In genomic region chr2:118059919-118060478, GRCh38 we compare ENCODE assay signal across 12 cellular contexts. TPM values are rescaled to one million over a fixed set of nuclear protein-coding genes. Genes with fewer than 3 reads are reported as not detected.
A peak's percentile ranks its signal among the peaks of the same experiment; 100 is the strongest.
DNase-seq lines count a peak whose midpoint lies in the region; ATAC-seq and TF ChIP-seq lines count a peak whose summit lies in the region.
"Had no signal": no experiment of that assay in that cellular context is flagged by ENCODE, and none has a peak within 500 bp of the region (broad histone marks: within the 10 kb centered on the region; RNA-seq: fewer than 3 reads in every experiment).

No MANE protein-coding gene starts in this region.

- WGBS in H9 (ENCODE audit: extremely low coverage, insufficient read length, low lambda C conversion rate): no CpG with 5 or more reads among the region's 4 CpGs

- no peaks in the 10 kb centered on the region for H3K9me3 Mint-ChIP-seq in activated T-cell treated with anti-CD3 and anti-CD28 coated beads, Interleukin-2, amount 50 U/mL, for 24 hours
- H3K9me3 Mint-ChIP-seq in dendritic cell treated with granulocyte-macrophage colony-stimulating factor and Interleukin-4, amounts not matched to agents 40 ng/mL and 50 ng/mL, for 4 days: no peaks in the 10 kb centered on the region
- no peaks in the 10 kb centered on the region for H3K9me3 Mint-ChIP-seq in stimulated activated effector memory CD8-positive, alpha-beta T cell treated with anti-CD3 and anti-CD28 coated beads, Interleukin-12 subunit alpha, Interleukin-12 subunit beta, amount 100 ng/mL, for 72 hours
- no peaks in the 10 kb centered on the region for H3K9me3 Mint-ChIP-seq in H9
- H3K9me3 Mint-ChIP-seq in T-helper 2 cell treated with Interferon-gamma antibody and Interleukin-4, amounts not matched to agents 5 μg/mL and 100 μg/mL, for 36 hours: no peaks in the 10 kb centered on the region

- TF ChIP-seq CTCF in H9 (conservative IDR thresholded peaks at IDR 0.05): no peak

- H2BK20ac ChIP-seq in H9 (ENCODE audit: low read depth, low read length, poor library complexity, severe bottlenecking): no peak overlapping the region

- no peaks in the 10 kb centered on the region for H3K27me3 ChIP-seq in H9 (ENCODE audit: insufficient read depth, low read length)
- H3K27me3 ChIP-seq: BE2C had no signal

- H3K4me1 Mint-ChIP-seq in activated T-cell treated with anti-CD3 and anti-CD28 coated beads, Interleukin-2, amount 50 U/mL, for 24 hours (ENCODE audit: low read depth): peaks cover 11% of the 10 kb centered on the region
- H3K4me1 Mint-ChIP-seq in dendritic cell treated with granulocyte-macrophage colony-stimulating factor and Interleukin-4, amounts not matched to agents 40 ng/mL and 50 ng/mL, for 4 days (ENCODE audit: low read depth): peaks cover 55% of the 10 kb centered on the region
- H3K4me1 Mint-ChIP-seq in stimulated activated effector memory CD8-positive, alpha-beta T cell treated with anti-CD3 and anti-CD28 coated beads, Interleukin-12 subunit alpha, Interleukin-12 subunit beta, amount 100 ng/mL, for 72 hours: peaks cover 23% of the 10 kb centered on the region
- peaks cover 2 to 6% of the 10 kb centered on the region in 2 experiments for H3K4me1 Mint-ChIP-seq in H9
- peaks cover 7% of the 10 kb centered on the region for H3K4me1 Mint-ChIP-seq in T-helper 2 cell treated with Interferon-gamma antibody and Interleukin-4, amounts not matched to agents 5 μg/mL and 100 μg/mL, for 36 hours (ENCODE audit: low read depth)

- no peak overlapping the region for H2AFZ ChIP-seq in H9 (ENCODE audit: low read length)

- H3K27ac ChIP-seq in H9 (ENCODE audit: insufficient read length, low read depth, low read length): no peak overlapping the region
- H3K27ac ChIP-seq: HL-60 had no signal

- ATAC-seq in stimulated activated effector memory CD8-positive, alpha-beta T cell treated with anti-CD3 and anti-CD28 coated beads, Interleukin-12 subunit alpha, Interleukin-12 subunit beta, amount 100 ng/mL, for 72 hours: peak; percentile 70

- H3K9me3 ChIP-seq in H9 (ENCODE audit: control insufficient read depth, low read depth, low read length): no peaks in the 10 kb centered on the region
- H3K9me3 ChIP-seq: BE2C had no signal

- no peak overlapping the region for H3K4me3 Mint-ChIP-seq in activated T-cell treated with anti-CD3 and anti-CD28 coated beads, Interleukin-2, amount 50 U/mL, for 24 hours
- H3K4me3 Mint-ChIP-seq in dendritic cell treated with granulocyte-macrophage colony-stimulating factor and Interleukin-4, amounts not matched to agents 40 ng/mL and 50 ng/mL, for 4 days: no peak overlapping the region
- no peak overlapping the region for H3K4me3 Mint-ChIP-seq in stimulated activated effector memory CD8-positive, alpha-beta T cell treated with anti-CD3 and anti-CD28 coated beads, Interleukin-12 subunit alpha, Interleukin-12 subunit beta, amount 100 ng/mL, for 72 hours
- H3K4me3 Mint-ChIP-seq in H9: no peak overlapping the region
- H3K4me3 Mint-ChIP-seq in T-helper 2 cell treated with Interferon-gamma antibody and Interleukin-4, amounts not matched to agents 5 μg/mL and 100 μg/mL, for 36 hours: no peak overlapping the region

- H2BK12ac ChIP-seq in H9 (ENCODE audit: insufficient read length, low read depth, low read length): no peak overlapping the region

- H3K23ac ChIP-seq in H9 (ENCODE audit: insufficient read length, low read depth, low read length): no peak overlapping the region

- no peak overlapping the region for H2BK5ac ChIP-seq in H9 (ENCODE audit: insufficient read length, low read length)

- H3K27ac Mint-ChIP-seq in activated T-cell treated with anti-CD3 and anti-CD28 coated beads, Interleukin-2, amount 50 U/mL, for 24 hours: peak overlapping the region; percentile 17
- peak overlapping the region; percentile 74 for H3K27ac Mint-ChIP-seq in dendritic cell treated with granulocyte-macrophage colony-stimulating factor and Interleukin-4, amounts not matched to agents 40 ng/mL and 50 ng/mL, for 4 days
- peak overlapping the region; percentile 5 for H3K27ac Mint-ChIP-seq in stimulated activated effector memory CD8-positive, alpha-beta T cell treated with anti-CD3 and anti-CD28 coated beads, Interleukin-12 subunit alpha, Interleukin-12 subunit beta, amount 100 ng/mL, for 72 hours
- no peak overlapping the region; a peak in 1 of 7 replicates for H3K27ac Mint-ChIP-seq in H9
- no peak overlapping the region for H3K27ac Mint-ChIP-seq in T-helper 2 cell treated with Interferon-gamma antibody and Interleukin-4, amounts not matched to agents 5 μg/mL and 100 μg/mL, for 36 hours

- no peaks in the 10 kb centered on the region for H3K36me3 Mint-ChIP-seq in activated T-cell treated with anti-CD3 and anti-CD28 coated beads, Interleukin-2, amount 50 U/mL, for 24 hours (ENCODE audit: low read depth)
- H3K36me3 Mint-ChIP-seq in dendritic cell treated with granulocyte-macrophage colony-stimulating factor and Interleukin-4, amounts not matched to agents 40 ng/mL and 50 ng/mL, for 4 days (ENCODE audit: low read depth): no peaks in the 10 kb centered on the region
- peaks cover 7% of the 10 kb centered on the region for H3K36me3 Mint-ChIP-seq in stimulated activated effector memory CD8-positive, alpha-beta T cell treated with anti-CD3 and anti-CD28 coated beads, Interleukin-12 subunit alpha, Interleukin-12 subunit beta, amount 100 ng/mL, for 72 hours
- no peaks in the 10 kb centered on the region for H3K36me3 Mint-ChIP-seq in H9 (ENCODE audit: insufficient read depth in 1 of 3, low read depth in 3 of 3)
- H3K36me3 Mint-ChIP-seq in T-helper 2 cell treated with Interferon-gamma antibody and Interleukin-4, amounts not matched to agents 5 μg/mL and 100 μg/mL, for 36 hours (ENCODE audit: low read depth): no peaks in the 10 kb centered on the region

- no peak overlapping the region for H4K5ac ChIP-seq in H9 (ENCODE audit: insufficient read length, low read depth, low read length)

- H3K79me2 ChIP-seq in H9 (ENCODE audit: insufficient read depth, low read length): no peaks in the 10 kb centered on the region

- no peak overlapping the region for H3K9ac ChIP-seq in H9 (ENCODE audit: extremely low read depth, insufficient read length, low read length)

- no peaks in the 10 kb centered on the region for H3K79me1 ChIP-seq in H9 (ENCODE audit: insufficient read depth, low read depth, low read length, poor library complexity, severe bottlenecking)

- no peaks in the 10 kb centered on the region for H3K4me1 ChIP-seq in H9 (ENCODE audit: insufficient read depth, low read length)
- H3K4me1 ChIP-seq: BE2C had no signal

- H4K91ac ChIP-seq in H9 (ENCODE audit: insufficient read length, low read depth, low read length): no peak overlapping the region

- H3K4me2 ChIP-seq in H9 (ENCODE audit: insufficient read depth, insufficient read length, low read length): no peak overlapping the region

- no peaks in the 10 kb centered on the region for H4K20me1 ChIP-seq in H9 (ENCODE audit: control insufficient read depth, insufficient read depth, insufficient read length)

- peaks cover 52% of the 10 kb centered on the region for H3K27me3 Mint-ChIP-seq in activated T-cell treated with anti-CD3 and anti-CD28 coated beads, Interleukin-2, amount 50 U/mL, for 24 hours
- H3K27me3 Mint-ChIP-seq in dendritic cell treated with granulocyte-macrophage colony-stimulating factor and Interleukin-4, amounts not matched to agents 40 ng/mL and 50 ng/mL, for 4 days: no peaks in the 10 kb centered on the region
- no peaks in the 10 kb centered on the region for H3K27me3 Mint-ChIP-seq in H9 (ENCODE audit: low read depth)
- H3K27me3 Mint-ChIP-seq in T-helper 2 cell treated with Interferon-gamma antibody and Interleukin-4, amounts not matched to agents 5 μg/mL and 100 μg/mL, for 36 hours (ENCODE audit: low read depth): peaks cover 18% of the 10 kb centered on the region

- H4K8ac ChIP-seq in H9 (replicated peaks; ENCODE audit: insufficient read length, low read depth, low read length): no peak overlapping the region

- H3K18ac ChIP-seq in H9 (ENCODE audit: insufficient read length, low read depth, low read length): no peak overlapping the region

- no peak for DNase-seq in activated T-cell treated with anti-CD3 and anti-CD28 coated beads, Interleukin-2, amount 50 U/mL, for 24 hours
- no peak for DNase-seq in activated T-cell treated with anti-CD3 and anti-CD28 coated beads, Interleukin-2, amount 50 U/mL, for 1 hour
- peak; percentile 88 for DNase-seq in M059J (ENCODE audit: low read depth)
- DNase-seq in stimulated activated effector memory CD8-positive, alpha-beta T cell treated with anti-CD3 and anti-CD28 coated beads, Interleukin-12 subunit alpha, Interleukin-12 subunit beta, amount 100 ng/mL, for 72 hours (ENCODE audit: low spot score in 2 of 2): no peak
- DNase-seq in KG1 (lab: John Stamatoyannopoulos, UW): no peak
- no peak for DNase-seq in H9
- no peak for DNase-seq in T-helper 2 cell treated with Interferon-gamma antibody and Interleukin-4, amounts not matched to agents 5 μg/mL and 100 μg/mL, for 36 hours (ENCODE audit: low spot score)
- DNase-seq: activated CD4-positive, alpha-beta T cell treated with anti-CD3 and anti-CD28 coated beads for 4 hours; BE2C; NCI-H510A treated with DMSO at 0.1 percent for 48 hours had no signal

- intact Hi-C loops in dendritic cell treated with granulocyte-macrophage colony-stimulating factor and Interleukin-4, amounts not matched to agents 40 ng/mL and 50 ng/mL, for 4 days (cut with micrococcal nuclease): loop anchor here (2.0 to 10.0 kb wide), 3 partner anchors 29 to 225 kb away; partner anchors contain the start of gene INSIG2

- H2AK5ac ChIP-seq in H9 (ENCODE audit: insufficient read length, low read length): no peak overlapping the region

- H3K4ac ChIP-seq in H9 (ENCODE audit: low read depth, low read length): no peak overlapping the region

- H2BK15ac ChIP-seq in H9 (ENCODE audit: low read depth, low read length): no peak overlapping the region

- H3K14ac ChIP-seq in H9 (ENCODE audit: insufficient read depth, low read length): no peak overlapping the region

- H3K56ac ChIP-seq in H9 (ENCODE audit: insufficient read length, low read depth, low read length): no peak overlapping the region

- no peak overlapping the region for H3T11ph ChIP-seq in H9 (ENCODE audit: low read length)

- H2BK120ac ChIP-seq in H9 (ENCODE audit: low read depth, low read length, poor library complexity, severe bottlenecking): no peak overlapping the region

- H3K23me2 ChIP-seq in H9 (ENCODE audit: insufficient read length, low read depth, low read length, poor library complexity, severe bottlenecking): no peaks in the 10 kb centered on the region

RNA-seq across cellular contexts. Expression of gene INSIG2, which starts 28.3 kb away (rescaled TPM):
- total RNA-seq in M059J (2014; rRNA removed; shearing (Covaris generic)): 6.7 and 9.4 TPM in 2 replicates
- total RNA-seq in H9 (2021): 7.8 and 8.7 TPM in 2 replicates

RNA-seq across cellular contexts. Expression of gene CCDC93, which starts 46.1 kb away (rescaled TPM):
- 18.2 and 21.4 TPM in 2 replicates for total RNA-seq in M059J (2014; rRNA removed; shearing (Covaris generic))
- total RNA-seq in H9 (2021): 16.4 and 16.9 TPM in 2 replicates

Comparison
In these comparisons a context has a peak if more than half of its experiments do, and no peak if none do; other contexts are left out.
1. H3K27ac Mint-ChIP-seq: peak in activated T-cell treated with anti-CD3 and anti-CD28 coated beads, Interleukin-2, amount 50 U/mL, for 24 hours (single experiment), dendritic cell treated with granulocyte-macrophage colony-stimulating factor and Interleukin-4, amounts not matched to agents 40 ng/mL and 50 ng/mL, for 4 days (single experiment) and stimulated activated effector memory CD8-positive, alpha-beta T cell treated with anti-CD3 and anti-CD28 coated beads, Interleukin-12 subunit alpha, Interleukin-12 subunit beta, amount 100 ng/mL, for 72 hours (single experiment); none in H9 (0 of 3) and T-helper 2 cell treated with Interferon-gamma antibody and Interleukin-4, amounts not matched to agents 5 μg/mL and 100 μg/mL, for 36 hours (single experiment).